Comparison of ENCODE assay signal across 8 cellular contexts in genomic region chr10:31031205-31031665, GRCh38. TPM values are rescaled to one million over a fixed set of nuclear protein-coding genes. Genes with fewer than 3 reads are reported as not detected.
DNase-seq lines count a peak whose midpoint lies in the region; ATAC-seq, FAIRE-seq and TF ChIP-seq lines count a peak whose summit lies in the region.

No MANE protein-coding gene starts in this region.

- H4K20me1 ChIP-seq in SU-DHL-6 (ENCODE audit: low read depth, low read length): no peaks in the 10 kb centered on the region

- peak overlapping the region; percentile 85 for H2AFZ ChIP-seq in SU-DHL-6 (ENCODE audit: low read depth, low read length, severe bottlenecking)

- 0 out of 2 replicates have a peak, but pooled peaks cover 8% of the 10 kb centered on the region for H3F3A ChIP-seq in SU-DHL-6 (ENCODE audit: insufficient read depth)

- no peaks in the 10 kb centered on the region for H3K36me3 Mint-ChIP-seq in activated CD4-positive, alpha-beta T cell treated with anti-CD3 and anti-CD28 coated beads, Interleukin-2, amount 10 ng/mL, durations not matched to agents 7 days and 5 days (ENCODE audit: low read depth)

- CTCF ChIA-PET in activated CD4-positive, alpha-beta T cell treated with anti-CD3 and anti-CD28 coated beads, Interleukin-2, amount 10 ng/mL, durations not matched to agents 7 days and 5 days (lab: Charles Lee): interaction anchor here (0.5 to 2.0 kb wide), 11 partner anchors 9 to 1326 kb away, joined by 3 to 10 read pairs (median 3); no protein-coding TSS in a partner anchor

- no peak for TF ChIP-seq CTCF in SU-DHL-6 (IDR thresholded peaks at IDR 0.05; ENCODE audit: insufficient read depth, low read length, poor library complexity, severe bottlenecking)
- TF ChIP-seq CTCF in fibroblast of pulmonary artery (IDR thresholded peaks at IDR 0.05; ENCODE audit: low read length, missing control alignments): no peak
- no peak for TF ChIP-seq CTCF in pancreas (IDR thresholded peaks at IDR 0.05)

- WGBS in pancreas, 2 donors: 0 to 1% methylated on average over 15 to 16 of the region's 16 CpGs

- no peaks in the 10 kb centered on the region for H3K9me2 ChIP-seq in SU-DHL-6 (replicated peaks; ENCODE audit: insufficient read depth, low read length)

- H3K4me2 ChIP-seq in SU-DHL-6 (ENCODE audit: low read depth, low read length, poor library complexity, severe bottlenecking): peak overlapping the region; percentile 87

- H3K9ac ChIP-seq in SU-DHL-6 (ENCODE audit: low read length): peak overlapping the region; percentile 67

- ATAC-seq in HG02870 (IDR thresholded peaks at IDR 0.05; ENCODE audit: unreplicated experiment) (peak; percentile 79), pancreas (peak; percentile 75 to 87 (median 82))

- POLR2A ChIA-PET in activated CD4-positive, alpha-beta T cell treated with anti-CD3 and anti-CD28 coated beads, Interleukin-2, amount 10 ng/mL, durations not matched to agents 7 days and 5 days (lab: Charles Lee): interaction anchor here (0.9 kb wide), 1 partner anchor 286 kb away, joined by 3 read pairs; no protein-coding TSS in a partner anchor

- peak overlapping the region; percentile 99 for H3K27ac Mint-ChIP-seq in activated CD4-positive, alpha-beta T cell treated with anti-CD3 and anti-CD28 coated beads, Interleukin-2, amount 10 ng/mL, durations not matched to agents 7 days and 5 days

- H3K36me3 ChIP-seq in SU-DHL-6 (ENCODE audit: low read length) (no peaks in the 10 kb centered on the region), pancreas (no peaks in the 10 kb centered on the region)

- peaks cover 26% of the 10 kb centered on the region for H3K4me1 Mint-ChIP-seq in activated CD4-positive, alpha-beta T cell treated with anti-CD3 and anti-CD28 coated beads, Interleukin-2, amount 10 ng/mL, durations not matched to agents 7 days and 5 days

- H3K27ac ChIP-seq in SU-DHL-6 (ENCODE audit: low read depth, low read length): peak overlapping the region; percentile 83
- H3K27ac ChIP-seq in pancreas: peak overlapping the region; percentile 99 to 100 (median 100)

- no peak for FAIRE-seq in pancreas (lab: Jason Lieb, UNC)

- no peaks in the 10 kb centered on the region for H3K9me3 Mint-ChIP-seq in activated CD4-positive, alpha-beta T cell treated with anti-CD3 and anti-CD28 coated beads, Interleukin-2, amount 10 ng/mL, durations not matched to agents 7 days and 5 days

- peak overlapping the region; percentile 80 for H3K4me3 Mint-ChIP-seq in activated CD4-positive, alpha-beta T cell treated with anti-CD3 and anti-CD28 coated beads, Interleukin-2, amount 10 ng/mL, durations not matched to agents 7 days and 5 days

- H3K27me3 ChIP-seq in SU-DHL-6 (ENCODE audit: low read length) (no peaks in the 10 kb centered on the region), pancreas (no peaks in the 10 kb centered on the region)

- H3K27me3 Mint-ChIP-seq in activated CD4-positive, alpha-beta T cell treated with anti-CD3 and anti-CD28 coated beads, Interleukin-2, amount 10 ng/mL, durations not matched to agents 7 days and 5 days: no peaks in the 10 kb centered on the region

- H3K79me2 ChIP-seq in SU-DHL-6 (ENCODE audit: insufficient read depth, low read length): no peaks in the 10 kb centered on the region

- peaks cover 0 to 8% (median 4%) of the 10 kb centered on the region in 3 donors for H3K4me1 ChIP-seq in pancreas

- peak overlapping the region; percentile 72 for H3K4me3 ChIP-seq in SU-DHL-6 (ENCODE audit: insufficient read depth, low read length, poor library complexity, severe bottlenecking)
- H3K4me3 ChIP-seq in fibroblast of pulmonary artery (replicated peaks; ENCODE audit: low read depth, low read length): peak overlapping the region; percentile 64
- peak overlapping the region; percentile 32 to 63 (median 49) for H3K4me3 ChIP-seq in pancreas

- H3K9me3 ChIP-seq in SU-DHL-6 (ENCODE audit: insufficient read depth, low read length) (no peaks in the 10 kb centered on the region), pancreas (no peaks in the 10 kb centered on the region)

- intact Hi-C loops in pancreas (cut with DNase I): no loop called here

- DNase-seq in activated CD4-positive, alpha-beta T cell treated with anti-CD3 and anti-CD28 coated beads, Interleukin-2, amount 10 ng/mL, durations not matched to agents 7 days and 5 days: no peak
- no peak for DNase-seq in activated CD4-positive, alpha-beta T cell treated with anti-CD3 and anti-CD28 coated beads, Interleukin-2, amount 50 U/mL, for 48 hours
- DNase-seq in fibroblast of pulmonary artery (ENCODE audit: low read depth) (no peak), pancreas (no peak), EL (no peak), RPMI8226 (no peak)

RNA-seq across cellular contexts. Expression of gene ZNF438, which starts 0.4 kb away (rescaled TPM):
- total RNA-seq in activated CD4-positive, alpha-beta T cell treated with anti-CD3 and anti-CD28 coated beads, Interleukin-2, amount 10 ng/mL, durations not matched to agents 7 days and 5 days: 1 to 10 TPM; 3.1 to 3.8 TPM
- total RNA-seq in pancreas: 1 to 10 TPM; 1.5 to 4.8 (median 2.1) TPM
- 1 to 10 TPM; 2.7 to 3.3 TPM for polyA plus RNA-seq in pancreas
